9 cellular contexts compared by ENCODE assay signal in the genomic region with DNA sequence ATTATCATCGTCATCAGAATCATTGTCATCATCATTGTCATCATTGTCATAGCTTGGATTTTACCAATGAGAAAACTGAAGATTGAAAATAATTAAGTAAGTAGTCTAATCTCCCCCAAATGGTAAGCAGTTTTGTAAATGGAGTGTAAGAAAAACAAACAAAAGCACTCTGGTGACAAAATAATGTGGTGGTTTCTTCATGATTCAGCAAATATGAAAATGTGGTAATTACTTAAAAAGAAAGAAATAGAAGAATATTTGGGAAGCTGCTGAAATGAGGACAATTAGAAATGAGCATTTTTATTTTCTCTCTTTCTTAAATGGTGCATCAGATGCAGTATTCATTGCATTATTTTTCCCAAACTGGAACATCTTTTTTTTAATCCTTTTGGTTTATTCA.
"Had no signal": no experiment of that assay in that cellular context is flagged by ENCODE, and none has a peak within 500 bp of the region (broad histone marks: within the 10 kb centered on the region; RNA-seq: fewer than 3 reads in every experiment).

No MANE protein-coding gene starts in this region.

- H3K9ac ChIP-seq: KMS-11 had no signal

- H3K4me2 ChIP-seq: GM23338, KMS-11 had no signal

- FAIRE-seq: H1, H54, HTR-8/SVneo had no signal

- DNase-seq: H9, HCEC 1CT, Karpas-422, KBM-7 had no signal

- H3K27ac ChIP-seq: KMS-11 had no signal

- H2AFZ ChIP-seq: GM23338 had no signal

- H3K4me3 ChIP-seq: GM23338 had no signal

- ATAC-seq: GM23338 had no signal
